In the genomic region with DNA sequence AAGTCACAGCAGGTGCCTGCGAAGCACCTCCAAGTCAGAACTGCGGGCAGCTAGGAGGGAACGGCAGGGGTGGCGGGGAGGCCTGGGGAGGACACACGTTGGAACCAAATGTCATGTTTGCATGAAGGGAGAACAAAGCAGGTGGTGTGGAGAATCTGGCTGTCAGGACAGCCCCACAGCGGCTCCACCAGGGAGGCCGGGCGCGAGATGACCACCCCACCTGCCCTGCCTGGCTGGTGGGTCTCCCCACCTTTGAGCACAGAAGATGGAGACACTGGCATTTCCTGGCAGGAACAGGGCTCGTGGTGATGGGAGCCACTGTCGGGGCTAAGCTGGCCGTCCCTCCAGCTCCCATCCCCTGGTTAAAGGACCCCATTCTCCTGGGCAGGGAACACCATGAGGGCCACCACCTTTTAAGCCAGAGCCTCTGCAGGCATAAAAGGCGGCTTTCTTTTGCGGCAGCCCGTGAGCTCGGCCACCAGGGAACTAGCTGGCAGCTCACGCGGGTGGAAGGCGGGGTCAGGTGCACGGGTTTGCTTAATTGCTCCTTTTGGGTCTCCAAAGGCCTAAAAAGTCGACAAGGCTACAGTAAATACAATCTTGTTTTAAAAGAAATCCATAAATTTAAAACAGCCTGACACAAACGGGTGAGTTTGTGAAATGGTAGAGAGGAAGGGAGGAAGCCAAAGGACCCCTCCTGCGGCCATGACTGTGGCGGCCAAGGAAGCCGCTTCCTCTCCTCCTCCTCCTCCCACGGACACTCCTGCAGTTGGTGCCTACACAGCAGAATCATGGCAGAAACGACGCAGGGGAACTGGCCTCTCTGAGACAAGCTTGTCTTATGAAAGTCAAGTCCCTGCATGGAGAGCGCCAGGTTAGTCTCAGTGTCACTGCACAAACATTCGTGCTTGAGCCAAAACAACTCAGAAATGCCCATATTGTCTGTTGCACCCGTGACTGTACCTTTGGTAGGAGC, we compare ENCODE assay signal across 30 cellular contexts.
A peak's percentile ranks its signal among the peaks of the same experiment; 100 is the strongest.
DNase-seq lines count a peak whose midpoint lies in the region; ATAC-seq, FAIRE-seq and TF ChIP-seq lines count a peak whose summit lies in the region.
"Had no signal": no experiment of that assay in that cellular context is flagged by ENCODE, and none has a peak within 500 bp of the region (broad histone marks: within the 10 kb centered on the region; RNA-seq: fewer than 3 reads in every experiment).

No MANE protein-coding gene starts in this region.

- no peaks in the 10 kb centered on the region for H3K9me3 ChIP-seq in left ventricle myocardium inferior (replicated peaks)
- no peaks in the 10 kb centered on the region for H3K9me3 ChIP-seq in Panc1 (ENCODE audit: control insufficient read depth, insufficient read depth, low read depth, low read length)
- H3K9me3 ChIP-seq in kidney (ENCODE audit: control insufficient read depth in 1 of 2, low read length in 2 of 2) = no peaks in the 10 kb centered on the region
- no peaks in the 10 kb centered on the region for H3K9me3 ChIP-seq in suprapubic skin
- no peaks in the 10 kb centered on the region for H3K9me3 ChIP-seq in CD4-positive, alpha-beta memory T cell (ENCODE audit: control insufficient read depth in 1 of 2, low read length in 2 of 2)
- H3K9me3 ChIP-seq: gastrocnemius medialis, neutrophil, psoas muscle, SJSA1 had no signal

- H3K27ac ChIP-seq in left ventricle myocardium inferior (replicated peaks) = no peak overlapping the region
- H3K27ac ChIP-seq in Panc1 (ENCODE audit: low read length) = no peak overlapping the region
- H3K27ac ChIP-seq in kidney (ENCODE audit: low read depth in 2 of 2, low read length in 2 of 2) = no peak overlapping the region
- H3K27ac ChIP-seq in suprapubic skin = no peak overlapping the region
- no peak overlapping the region for H3K27ac ChIP-seq in CD4-positive, alpha-beta memory T cell (ENCODE audit: low read depth, low read length)
- H3K27ac ChIP-seq: gastrocnemius medialis, KMS-11, neutrophil, psoas muscle, SJSA1, skin epidermis had no signal

- no peaks in the 10 kb centered on the region for H3K4me1 ChIP-seq in left ventricle myocardium inferior
- no peaks in the 10 kb centered on the region for H3K4me1 ChIP-seq in Panc1 (ENCODE audit: control insufficient read depth, insufficient read depth, low read length)
- no peaks in the 10 kb centered on the region for H3K4me1 ChIP-seq in kidney (ENCODE audit: control insufficient read depth in 1 of 2, insufficient read depth in 1 of 2, low read depth in 1 of 2, low read length in 2 of 2)
- H3K4me1 ChIP-seq in suprapubic skin = no peaks in the 10 kb centered on the region
- H3K4me1 ChIP-seq in CD4-positive, alpha-beta memory T cell (ENCODE audit: insufficient read depth, low read length) = no peaks in the 10 kb centered on the region
- H3K4me1 ChIP-seq: gastrocnemius medialis, psoas muscle had no signal

- H3K36me3 Mint-ChIP-seq in CD4-positive, alpha-beta memory T cell = no peaks in the 10 kb centered on the region

- no peak overlapping the region for H3K27ac Mint-ChIP-seq in CD4-positive, alpha-beta memory T cell
- H3K27ac Mint-ChIP-seq: activated naive CD4-positive, alpha-beta T cell treated with anti-CD3 and anti-CD28 coated beads for 36 hours; B cell; GM23338; immature natural killer cell; T-cell had no signal

- no peak for FAIRE-seq in kidney (lab: Jason Lieb, UNC)
- FAIRE-seq: HTR-8/SVneo, TTC549 had no signal

- no peak for TF ChIP-seq POLR2A in suprapubic skin (IDR thresholded peaks at IDR 0.05)

- H3K4me3 Mint-ChIP-seq in CD4-positive, alpha-beta memory T cell = no peak overlapping the region
- H3K4me3 Mint-ChIP-seq: activated naive CD4-positive, alpha-beta T cell treated with anti-CD3 and anti-CD28 coated beads for 36 hours; B cell; GM23338; immature natural killer cell; T-cell had no signal

- 89% methylated on average over 30 of the region's 31 CpGs for WGBS in suprapubic skin

- CTCF ChIA-PET in Panc1 (lab: Charles Lee) = no interaction called here
- CTCF ChIA-PET in CD4-positive, alpha-beta memory T cell (lab: Charles Lee; ENCODE audit: partially characterized antibody) = interaction anchor here (1.4 kb wide), 1 partner anchor 118 kb away, joined by 3 read pairs; no protein-coding TSS in a partner anchor

- BruUV-seq in Panc1 (replicated peaks; lab: Mats Ljungman, UMichigan) = no TSS peak

- ATAC-seq in Right ventricle myocardium inferior = no peak
- ATAC-seq in Panc1 = 0 out of 2 replicates have a peak, but pooled peaks have one; percentile 40
- no peak for ATAC-seq in HG03442 (IDR thresholded peaks at IDR 0.05; ENCODE audit: unreplicated experiment)
- no peak for ATAC-seq in HG03045 (IDR thresholded peaks at IDR 0.05; ENCODE audit: unreplicated experiment)
- ATAC-seq: gastrocnemius medialis, GM23338, psoas muscle, T-cell had no signal

- H3K9me3 Mint-ChIP-seq in CD4-positive, alpha-beta memory T cell = no peaks in the 10 kb centered on the region
- H3K9me3 Mint-ChIP-seq: activated naive CD4-positive, alpha-beta T cell treated with anti-CD3 and anti-CD28 coated beads for 36 hours; immature natural killer cell; T-cell had no signal

- peaks cover 9% of the 10 kb centered on the region for H3K27me3 ChIP-seq in left ventricle myocardium inferior (ENCODE audit: low read depth)
- no peaks in the 10 kb centered on the region for H3K27me3 ChIP-seq in Panc1 (ENCODE audit: control insufficient read depth, insufficient read depth, low read length)
- H3K27me3 ChIP-seq in suprapubic skin = no peaks in the 10 kb centered on the region
- H3K27me3 ChIP-seq in CD4-positive, alpha-beta memory T cell (ENCODE audit: insufficient read depth, low read length) = no peaks in the 10 kb centered on the region
- H3K27me3 ChIP-seq: neutrophil, SJSA1 had no signal

- peaks cover 0 to 1% of the 10 kb centered on the region in 2 donors for H3K27me3 Mint-ChIP-seq in CD4-positive, alpha-beta memory T cell
- H3K27me3 Mint-ChIP-seq: B cell, T-cell had no signal

- no peak overlapping the region for H3K9ac ChIP-seq in kidney (ENCODE audit: low read length in 2 of 2)
- H3K9ac ChIP-seq: KMS-11 had no signal

- H3K4me1 Mint-ChIP-seq in CD4-positive, alpha-beta memory T cell = no peaks in the 10 kb centered on the region
- H3K4me1 Mint-ChIP-seq: B cell, GM23338 had no signal

- H3K4me3 ChIP-seq in left ventricle myocardium inferior (no peak overlapping the region), Panc1 (ENCODE audit: low read depth in 2 of 2, low read length in 2 of 2) (no peak overlapping the region), kidney (ENCODE audit: low read length in 2 of 2) (no peak overlapping the region), suprapubic skin (no peak overlapping the region)
- no peak overlapping the region for H3K4me3 ChIP-seq in CD4-positive, alpha-beta memory T cell (ENCODE audit: low read length in 2 of 2)
- H3K4me3 ChIP-seq: gastrocnemius medialis, GM23338, psoas muscle, SJSA1, skin epidermis had no signal

- intact Hi-C loops in Right ventricle myocardium inferior (cut with DNase I) = no loop called here
- intact Hi-C loops in left ventricle myocardium inferior (cut with micrococcal nuclease) = no loop called here
- intact Hi-C loops in Panc1 (cut with micrococcal nuclease; ENCODE audit: unreplicated experiment) = no loop called here
- intact Hi-C loops in kidney (cut with DNase I) = no loop called here
- intact Hi-C loops in CD4-positive, alpha-beta memory T cell (cut with micrococcal nuclease) = no loop called here

- peak; percentile 64 for DNase-seq in Right ventricle myocardium inferior (ENCODE audit: missing footprints)
- DNase-seq in left ventricle myocardium inferior = no peak
- no peak for DNase-seq in Panc1 (ENCODE audit: low read depth, low spot score)
- DNase-seq in kidney = peak; percentile 31
- DNase-seq in suprapubic skin (ENCODE audit: low spot score in 2 of 2) = peak; percentile 33 to 67
- no peak for DNase-seq in CD4-positive, alpha-beta memory T cell
- DNase-seq: activated CD4-positive, alpha-beta T cell treated with anti-CD3 and anti-CD28 coated beads for 1 hour; activated CD8-positive, alpha-beta memory T cell treated with anti-CD3 and anti-CD28 coated beads for 24 hours; activated naive CD4-positive, alpha-beta T cell treated with anti-CD3 and anti-CD28 coated beads for 36 hours; activated T-cell treated with anti-CD3 and anti-CD28 coated beads, Interleukin-2, amount 50 U/mL, for 48 hours; anterior cingulate cortex; COR-L47; DMS79; gastrocnemius medialis; hippocampal formation; immature natural killer cell; NCI-H1694; NCI-H748 treated with DMSO at 0.1 percent for 48 hours; psoas muscle; T-cell had no signal

- no peak for TF ChIP-seq CTCF in left ventricle myocardium inferior (IDR thresholded peaks at IDR 0.05; ENCODE audit: borderline replicate concordance)
- TF ChIP-seq CTCF in Panc1 (IDR thresholded peaks at IDR 0.05) = no peak
- TF ChIP-seq CTCF in kidney (IDR thresholded peaks at IDR 0.05; ENCODE audit: borderline replicate concordance, extremely low read depth, insufficient read depth) = no peak
- TF ChIP-seq CTCF in suprapubic skin (IDR thresholded peaks at IDR 0.05) = no peak

- in situ Hi-C loops in Panc1 (cut with HindIII; ENCODE audit: low pct_unique_long_range_greater_than_20kb, low sequenced_read_pairs) = loop anchor here (5.0 kb wide), 1 partner anchor 58 kb away; no protein-coding TSS in a partner anchor

- no peak for TF ChIP-seq EP300 in suprapubic skin (IDR thresholded peaks at IDR 0.05)

- peaks cover 28% of the 10 kb centered on the region for H3K36me3 ChIP-seq in left ventricle myocardium inferior
- H3K36me3 ChIP-seq in Panc1 (ENCODE audit: control insufficient read depth, insufficient read depth, low read length) = no peaks in the 10 kb centered on the region
- no peaks in the 10 kb centered on the region for H3K36me3 ChIP-seq in kidney (ENCODE audit: control insufficient read depth in 1 of 2, insufficient read depth in 2 of 2, low read length in 2 of 2)
- H3K36me3 ChIP-seq in suprapubic skin = peaks cover 9% of the 10 kb centered on the region
- H3K36me3 ChIP-seq in CD4-positive, alpha-beta memory T cell (ENCODE audit: insufficient read depth, low read length) = no peaks in the 10 kb centered on the region
- H3K36me3 ChIP-seq: gastrocnemius medialis, SJSA1 had no signal

- POLR2A ChIA-PET in Panc1 (lab: Charles Lee) = no interaction called here
- POLR2A ChIA-PET in CD4-positive, alpha-beta memory T cell (lab: Charles Lee; ENCODE audit: partially characterized antibody) = no interaction called here

Comparison
In these comparisons a context has a peak if more than half of its experiments do, and no peak if none do; other contexts are left out.
1. DNase-seq: peak in Right ventricle myocardium inferior (single experiment), kidney (single experiment) and suprapubic skin (2 of 2); none in left ventricle myocardium inferior (single experiment), Panc1 (single experiment) and CD4-positive, alpha-beta memory T cell (0 of 5).